Comparison of ENCODE assay signal across 8 cellular contexts in genomic region chr15:61621146-61621545, GRCh38.
DNase-seq lines count a peak whose midpoint lies in the region; ATAC-seq and TF ChIP-seq lines count a peak whose summit lies in the region.

No MANE protein-coding gene starts in this region.

- H3K9me3 Mint-ChIP-seq in endothelial cell (ENCODE audit: unreplicated experiment), result no peaks in the 10 kb centered on the region
- peaks cover 0 to 18% (median 5%) of the 10 kb centered on the region in 11 donors for H3K9me3 Mint-ChIP-seq in naive thymus-derived CD4-positive, alpha-beta T cell

- H3K4me1 ChIP-seq in naive thymus-derived CD4-positive, alpha-beta T cell (ENCODE audit: control insufficient read depth in 2 of 2, insufficient read depth in 2 of 2, low read length in 2 of 2), result no peaks in the 10 kb centered on the region

- H3K36me3 ChIP-seq in naive thymus-derived CD4-positive, alpha-beta T cell (ENCODE audit: control insufficient read depth in 2 of 3, insufficient read depth in 3 of 3, low read length in 3 of 3), result no peaks in the 10 kb centered on the region

- no peaks in the 10 kb centered on the region for H3K27me3 ChIP-seq in naive thymus-derived CD4-positive, alpha-beta T cell (ENCODE audit: control insufficient read depth in 2 of 2, insufficient read depth in 2 of 2, low read length in 2 of 2)

- H3K36me3 Mint-ChIP-seq in endothelial cell (ENCODE audit: low read depth, unreplicated experiment), result no peaks in the 10 kb centered on the region
- no peaks in the 10 kb centered on the region for H3K36me3 Mint-ChIP-seq in naive thymus-derived CD4-positive, alpha-beta T cell

- no peak overlapping the region for H3K27ac ChIP-seq in naive thymus-derived CD4-positive, alpha-beta T cell (ENCODE audit: low read depth, low read length)

- intact Hi-C loops in naive thymus-derived CD4-positive, alpha-beta T cell (cut with micrococcal nuclease), result no loop called here

- no peaks in the 10 kb centered on the region for H3K9me3 ChIP-seq in naive thymus-derived CD4-positive, alpha-beta T cell (ENCODE audit: control insufficient read depth in 2 of 3, low read length in 3 of 3)

- no peak overlapping the region for H3K4me3 Mint-ChIP-seq in endothelial cell (ENCODE audit: unreplicated experiment)
- no peak overlapping the region for H3K4me3 Mint-ChIP-seq in naive thymus-derived CD4-positive, alpha-beta T cell

- TF ChIP-seq CTCF in AG04449 (IDR thresholded peaks at IDR 0.05; ENCODE audit: insufficient read depth, low read length, missing control alignments) (peak; percentile 20), GM13977 (IDR thresholded peaks at IDR 0.05; ENCODE audit: extremely low read depth, insufficient read depth, missing control alignments) (peak; percentile 42), endothelial cell (IDR thresholded peaks at IDR 0.05; ENCODE audit: unreplicated experiment) (peak; percentile 59)

- no peaks in the 10 kb centered on the region for H3K27me3 Mint-ChIP-seq in endothelial cell (ENCODE audit: unreplicated experiment)
- peaks cover 2 to 33% (median 19%) of the 10 kb centered on the region in 5 donors for H3K27me3 Mint-ChIP-seq in naive thymus-derived CD4-positive, alpha-beta T cell

- DNase-seq in AG04449 (ENCODE audit: low read depth, low spot score), result no peak
- no peak for DNase-seq in GM13977 (ENCODE audit: low spot score)
- DNase-seq in NCI-H82 (lab: John Stamatoyannopoulos, UW), result peak; percentile 83
- peak; percentile 51 for DNase-seq in endothelial cell (ENCODE audit: low spot score)
- DNase-seq in retina, result peak; percentile 47
- no peak for DNase-seq in middle frontal gyrus (ENCODE audit: extremely low spot score, low spot score)
- DNase-seq in naive thymus-derived CD4-positive, alpha-beta T cell, result no peak

- no peak overlapping the region for H3K4me3 ChIP-seq in AG04449 (ENCODE audit: low read depth, low read length)
- no peak overlapping the region for H3K4me3 ChIP-seq in naive thymus-derived CD4-positive, alpha-beta T cell (ENCODE audit: low read length)

- H3K27ac Mint-ChIP-seq in endothelial cell (ENCODE audit: unreplicated experiment), result no peak overlapping the region
- no peak overlapping the region for H3K27ac Mint-ChIP-seq in naive thymus-derived CD4-positive, alpha-beta T cell

- ATAC-seq in HG02981 (IDR thresholded peaks at IDR 0.05; ENCODE audit: unreplicated experiment), result no peak
- ATAC-seq in naive thymus-derived CD4-positive, alpha-beta T cell, result no peak

- in situ Hi-C loops in GM13977 (cut with MboI; ENCODE audit: low pct_unique_long_range_greater_than_20kb, low sequenced_read_pairs, unreplicated experiment), result no loop called here

- POLR2A ChIA-PET in AG04449 (lab: Yijun Ruan, JAX), result no interaction called here
- POLR2A ChIA-PET in naive thymus-derived CD4-positive, alpha-beta T cell (lab: Charles Lee), result no interaction called here

- peaks cover 10% of the 10 kb centered on the region for H3K4me1 Mint-ChIP-seq in endothelial cell (ENCODE audit: unreplicated experiment)
- H3K4me1 Mint-ChIP-seq in naive thymus-derived CD4-positive, alpha-beta T cell, result no peaks in the 10 kb centered on the region

- CTCF ChIA-PET in AG04449 (lab: Yijun Ruan, JAX), result no interaction called here
- CTCF ChIA-PET in naive thymus-derived CD4-positive, alpha-beta T cell (lab: Charles Lee), result no interaction called here

Comparison
In these comparisons a context has a peak if more than half of its experiments do, and no peak if none do; other contexts are left out.
1. DNase-seq: peak in NCI-H82 (single experiment), endothelial cell (single experiment) and retina (single experiment); none in AG04449 (single experiment), GM13977 (single experiment), middle frontal gyrus (single experiment) and naive thymus-derived CD4-positive, alpha-beta T cell (0 of 9).
2. Peak in every context shown above with its lines, with median percentiles within 50 percentile points of each other: CTCF ChIP-seq.